In genomic region chr4:52037730-52038108, GRCh38 we compare ENCODE assay signal across 8 cellular contexts. TPM values are rescaled to one million over a fixed set of nuclear protein-coding genes. Genes with fewer than 3 reads are reported as not detected.
DNase-seq lines count a peak whose midpoint lies in the region; ATAC-seq and TF ChIP-seq lines count a peak whose summit lies in the region.

No MANE protein-coding gene starts in this region.

- CTCF ChIA-PET in SK-N-SH (lab: Yijun Ruan, JAX) = interaction anchor here (0.6 to 0.8 kb wide), 2 partner anchors 47 to 133 kb away, joined by 3 read pairs; no protein-coding TSS in a partner anchor

- peaks cover 4 to 9% of the 10 kb centered on the region in 2 experiments for H3K36me3 ChIP-seq in SK-N-SH (replicated peaks in 1 of 2; ENCODE audit: control insufficient read depth in 1 of 2, insufficient read depth in 2 of 2, low read length in 1 of 2)
- no peaks in the 10 kb centered on the region for H3K36me3 ChIP-seq in mucosa of descending colon (ENCODE audit: low read depth)

- H3K79me2 ChIP-seq in SK-N-SH (ENCODE audit: insufficient read depth) = peaks cover 48% of the 10 kb centered on the region

- H3K4me1 Mint-ChIP-seq in endothelial cell (ENCODE audit: unreplicated experiment) (peaks cover 33% of the 10 kb centered on the region), type B pancreatic cell (ENCODE audit: unreplicated experiment) (peaks cover 23% of the 10 kb centered on the region)

- no peak for TF ChIP-seq EP300 in SK-N-SH (IDR thresholded peaks at IDR 0.05; ENCODE audit: borderline replicate concordance in 1 of 2, low read depth in 1 of 2, low read length in 1 of 2)

- TF ChIP-seq RAD21 in SK-N-SH (IDR thresholded peaks at IDR 0.05; ENCODE audit: low read length) = no peak

- peak; percentile 61 for ATAC-seq in GM19463 (IDR thresholded peaks at IDR 0.05; ENCODE audit: unreplicated experiment)
- ATAC-seq in HG03457 (IDR thresholded peaks at IDR 0.05; ENCODE audit: unreplicated experiment) = peak; percentile 55
- peak; percentile 53 for ATAC-seq in mucosa of descending colon

- no peaks in the 10 kb centered on the region for H3K27me3 ChIP-seq in SK-N-SH (ENCODE audit: insufficient read depth)

- H3K9me3 ChIP-seq in SK-N-SH (no peaks in the 10 kb centered on the region), mucosa of descending colon (no peaks in the 10 kb centered on the region)

- DNase-seq in Daoy (ENCODE audit: low read depth) = peak; percentile 10
- peak; percentile 90 for DNase-seq in SK-N-SH
- peak; percentile 51 for DNase-seq in endothelial cell (ENCODE audit: low spot score)
- peak in 1 of 3 donors; percentile 59 for DNase-seq in mucosa of descending colon
- DNase-seq in type B pancreatic cell (ENCODE audit: extremely low spot score, unreplicated experiment) = no peak
- DNase-seq in HUDEP-2 (lab: John Stamatoyannopoulos, UW; ENCODE audit: unreplicated experiment in 76 of 76) = no peak

- no peaks in the 10 kb centered on the region for H3K9me3 Mint-ChIP-seq in endothelial cell (ENCODE audit: unreplicated experiment)
- H3K9me3 Mint-ChIP-seq in type B pancreatic cell = no peaks in the 10 kb centered on the region

- no peak for TF ChIP-seq CTCF in SK-N-SH (IDR thresholded peaks at IDR 0.05)
- no peak for TF ChIP-seq CTCF in endothelial cell (IDR thresholded peaks at IDR 0.05; ENCODE audit: unreplicated experiment)
- no peak for TF ChIP-seq CTCF in mucosa of descending colon (IDR thresholded peaks at IDR 0.05)
- TF ChIP-seq CTCF in type B pancreatic cell (conservative IDR thresholded peaks at IDR 0.05) = no peak

- H3K36me3 Mint-ChIP-seq in endothelial cell (ENCODE audit: low read depth, unreplicated experiment) (peaks cover 17% of the 10 kb centered on the region), type B pancreatic cell (peaks cover 21% of the 10 kb centered on the region)

- intact Hi-C loops in mucosa of descending colon (cut with DNase I, micrococcal nuclease) = loop anchor here in 1 of 2 donors (10.0 kb wide), 1 partner anchor 193 kb away; the partner anchor contains the start of gene DCUN1D4

- peak overlapping the region; percentile 75 for H3K4me2 ChIP-seq in SK-N-SH

- H3K4me3 ChIP-seq in SK-N-SH (ENCODE audit: low read depth in 2 of 2, low read length in 1 of 2) (peak overlapping the region; percentile 61 to 77), mucosa of descending colon (peak overlapping the region; percentile 75)

- H3K27ac Mint-ChIP-seq in endothelial cell (ENCODE audit: unreplicated experiment) = peak overlapping the region; percentile 38
- H3K27ac Mint-ChIP-seq in type B pancreatic cell = peak overlapping the region; percentile 73

- WGBS in SK-N-SH (ENCODE audit: low lambda C conversion rate) = under 1% methylated on average over 5 of the region's 27 CpGs

- H2AFZ ChIP-seq in SK-N-SH (ENCODE audit: low read depth) = peak overlapping the region; percentile 79

- H3K9ac ChIP-seq in SK-N-SH = peak overlapping the region; percentile 81

- H3K27me3 Mint-ChIP-seq in endothelial cell (ENCODE audit: unreplicated experiment) (peaks cover 13% of the 10 kb centered on the region), type B pancreatic cell (peaks cover 22% of the 10 kb centered on the region)

- H3K4me1 ChIP-seq in SK-N-SH (ENCODE audit: control insufficient read depth in 1 of 2, insufficient read depth in 2 of 2, low read depth in 1 of 2, low read length in 1 of 2) = peaks cover 4 to 14% of the 10 kb centered on the region in 2 experiments; a peak in 2 of 4 replicates
- H3K4me1 ChIP-seq in mucosa of descending colon (ENCODE audit: low read depth) = peaks cover 3% of the 10 kb centered on the region

- no peaks in the 10 kb centered on the region for H3K9me2 ChIP-seq in SK-N-SH

- no peaks in the 10 kb centered on the region for H3F3A ChIP-seq in SK-N-SH (replicated peaks; ENCODE audit: insufficient read depth)

- POLR2A ChIA-PET in SK-N-SH (lab: Yijun Ruan, JAX) = interaction anchor here (0.6 to 1.6 kb wide), 6 partner anchors 11 to 195 kb away, joined by 3 to 8 read pairs (median 4); partner anchors contain the start of gene DCUN1D4

- peak overlapping the region; percentile 35 to 64; a peak in 3 of 4 replicates for H3K27ac ChIP-seq in SK-N-SH (ENCODE audit: low read depth in 2 of 2, low read length in 1 of 2)

- H4K20me1 ChIP-seq in SK-N-SH (ENCODE audit: insufficient read depth) = no peaks in the 10 kb centered on the region

- H3K4me3 Mint-ChIP-seq in endothelial cell (ENCODE audit: unreplicated experiment) = peak overlapping the region; percentile 94
- peak overlapping the region; percentile 91 for H3K4me3 Mint-ChIP-seq in type B pancreatic cell

TF ChIP-seq in SK-N-SH, 30 proteins besides CTCF, POLR2A, EP300 and RAD21:
- TF ChIP-seq USF1 (IDR thresholded peaks at IDR 0.05; ENCODE audit: borderline replicate concordance, low read depth) = peak; percentile 14; the same call in 1 of the 2 replicates
- TF ChIP-seq ELF1 (IDR thresholded peaks at IDR 0.05) = no peak
- TF ChIP-seq FOXJ3 (CRISPR knock-in tag; IDR thresholded peaks at IDR 0.05) = no peak
- peak; percentile 38; the same call in 1 of the 2 replicates for TF ChIP-seq MAX (IDR thresholded peaks at IDR 0.05; ENCODE audit: low read depth)
- no peak for TF ChIP-seq TEAD4 (IDR thresholded peaks at IDR 0.05; ENCODE audit: borderline replicate concordance, insufficient read depth)
- 0 out of 2 replicates have a peak, but pooled peaks have one; percentile 51 for TF ChIP-seq RFX5 (IDR thresholded peaks at IDR 0.05; ENCODE audit: low read length)

RNA-seq across cellular contexts. Expression of gene SGCB, which starts 0.4 kb away (rescaled TPM):
- 4.4 and 4.5 TPM in 2 replicates for total RNA-seq in Daoy (2014; rRNA removed; shearing (Covaris generic))
- polyA plus RNA-seq in SK-N-SH (2012; rRNA removed) = 25.1 and 33.4 TPM in 2 replicates
- 38.6 and 41.0 TPM in 2 replicates for polyA plus RNA-seq in SK-N-SH (2012; cell fraction: cytosol; rRNA removed)
- 6.7 and 13.0 TPM in 2 replicates for polyA plus RNA-seq in SK-N-SH (2012; cell fraction: nucleus; rRNA removed)
- 55.4 TPM for total RNA-seq in endothelial cell (ENCODE audit: unreplicated experiment)
- total RNA-seq in mucosa of descending colon = 10 to 100 TPM; 23.8 to 80.1 (median 24.2) TPM
- total RNA-seq in type B pancreatic cell (ENCODE audit: low replicate concordance) = 23.6 and 39.1 TPM in 2 replicates

RNA-seq across cellular contexts. Expression of gene SPATA18, which starts 13.4 kb away (rescaled TPM):
- not detected in 2 replicates for total RNA-seq in Daoy (2014; rRNA removed; shearing (Covaris generic))
- polyA plus RNA-seq in SK-N-SH (2012; rRNA removed) = 0.84 and 1.2 TPM in 2 replicates
- 0.91 and 1.0 TPM in 2 replicates for polyA plus RNA-seq in SK-N-SH (2012; cell fraction: cytosol; rRNA removed)
- polyA plus RNA-seq in SK-N-SH (2012; cell fraction: nucleus; rRNA removed) = 1.4 TPM in 2 replicates
- total RNA-seq in endothelial cell (ENCODE audit: unreplicated experiment) (17.3 TPM), mucosa of descending colon (10 to 100 TPM in 1 of 3 donors, 1 to 10 TPM in 2; 8.4 to 15.5 (median 8.7) TPM), type B pancreatic cell (ENCODE audit: low replicate concordance) (17.0 and 40.4 TPM in 2 replicates)

RNA-seq across cellular contexts. Expression of gene LRRC66, which starts 17.6 kb away (rescaled TPM):
- total RNA-seq in Daoy (2014; rRNA removed; shearing (Covaris generic)) = not detected in 2 replicates
- 0.07 and 0.08 TPM in 2 replicates for polyA plus RNA-seq in SK-N-SH (2012; rRNA removed)
- 0.03 TPM in 2 replicates for polyA plus RNA-seq in SK-N-SH (2012; cell fraction: cytosol; rRNA removed)
- polyA plus RNA-seq in SK-N-SH (2012; cell fraction: nucleus; rRNA removed) = 0.45 and 0.52 TPM in 2 replicates
- total RNA-seq in endothelial cell (ENCODE audit: unreplicated experiment) (1.3 TPM), mucosa of descending colon (10 to 100 TPM in 2 of 3 donors, 1 to 10 TPM in 1; 5.4 to 22.6 (median 14.0) TPM), type B pancreatic cell (ENCODE audit: low replicate concordance) (1.1 and 3.3 TPM in 2 replicates)

Comparison
In these comparisons a context has a peak if more than half of its experiments do, and no peak if none do; other contexts are left out.
1. DNase-seq: peak in Daoy (single experiment), SK-N-SH (single experiment) and endothelial cell (single experiment); none in type B pancreatic cell (single experiment) and HUDEP-2 (0 of 76).
2. Peak in every context shown above with its lines, with median percentiles within 50 percentile points of each other: ATAC-seq.